8 cellular contexts compared by ENCODE assay signal in genomic region chr10:13382759-13383753, GRCh38. TPM values are rescaled to one million over a fixed set of nuclear protein-coding genes. Genes with fewer than 3 reads are reported as not detected.
DNase-seq lines count a peak whose midpoint lies in the region; ATAC-seq and TF ChIP-seq lines count a peak whose summit lies in the region.

No MANE protein-coding gene starts in this region.

- intact Hi-C loops in CD8-positive, alpha-beta T cell (cut with DNase I, micrococcal nuclease): no loop called here

- H3K4me2 ChIP-seq in neural cell (ENCODE audit: low read length): no peak overlapping the region

- DNase-seq in CD8-positive, alpha-beta T cell: no peak
- DNase-seq in MG63: no peak
- no peak for DNase-seq in effector memory CD8-positive, alpha-beta T cell
- DNase-seq in C1 segment of cervical spinal cord (lab: John Stamatoyannopoulos, UW): no peak

- H2AFZ ChIP-seq in neural cell (ENCODE audit: low read depth, low read length): no peak overlapping the region

- H3K9me3 ChIP-seq in CD8-positive, alpha-beta T cell (ENCODE audit: low read length): no peaks in the 10 kb centered on the region
- H3K9me3 ChIP-seq in MG63 (no peaks in the 10 kb centered on the region), neural cell (ENCODE audit: low read length) (no peaks in the 10 kb centered on the region)

- no peak overlapping the region for H3K9ac ChIP-seq in neural cell (ENCODE audit: low read length)

- no peaks in the 10 kb centered on the region for H4K20me1 ChIP-seq in neural cell (ENCODE audit: insufficient read depth)

- peaks cover 4% of the 10 kb centered on the region for H3K27me3 ChIP-seq in CD8-positive, alpha-beta T cell (ENCODE audit: insufficient read depth, low read length)
- H3K27me3 ChIP-seq in MG63 (peaks cover 21% of the 10 kb centered on the region), neural cell (ENCODE audit: insufficient read depth, low read depth, low read length) (peaks cover 10% of the 10 kb centered on the region)

- peaks cover 11% of the 10 kb centered on the region for H3K4me1 ChIP-seq in CD8-positive, alpha-beta T cell (ENCODE audit: insufficient read depth, low read length)

- POLR2A ChIA-PET in CD8-positive, alpha-beta T cell (lab: Charles Lee): interaction anchor here (0.6 kb wide), 1 partner anchor 66 kb away, joined by 4 read pairs; no protein-coding TSS in a partner anchor

- CTCF ChIA-PET in CD8-positive, alpha-beta T cell (lab: Charles Lee): interaction anchor here (4.4 kb wide), 1 partner anchor 11 kb away, joined by 25 read pairs; no protein-coding TSS in a partner anchor

- no peaks in the 10 kb centered on the region for H3K36me3 ChIP-seq in CD8-positive, alpha-beta T cell (ENCODE audit: insufficient read depth, low read length)
- H3K36me3 ChIP-seq in MG63: no peaks in the 10 kb centered on the region
- no peaks in the 10 kb centered on the region for H3K36me3 ChIP-seq in neural cell (ENCODE audit: insufficient read depth, low read length)

- no peak for ATAC-seq in CD8-positive, alpha-beta T cell
- no peak for ATAC-seq in effector memory CD8-positive, alpha-beta T cell (replicated peaks)
- ATAC-seq in GM21390 (IDR thresholded peaks at IDR 0.05; ENCODE audit: unreplicated experiment): no peak
- no peak for ATAC-seq in GM21528 (IDR thresholded peaks at IDR 0.05; ENCODE audit: low FRiP score, unreplicated experiment)
- no peak for ATAC-seq in GM18907 (IDR thresholded peaks at IDR 0.05; ENCODE audit: unreplicated experiment)

- no peak for TF ChIP-seq EP300 in neural cell (conservative IDR thresholded peaks at IDR 0.05; ENCODE audit: poor library complexity, severe bottlenecking)

- H3K4me3 Mint-ChIP-seq in CD8-positive, alpha-beta T cell: peak overlapping the region; percentile 50
- peak overlapping the region; percentile 41 to 57 for H3K4me3 Mint-ChIP-seq in effector memory CD8-positive, alpha-beta T cell

- no peak overlapping the region for H3K27ac Mint-ChIP-seq in CD8-positive, alpha-beta T cell
- peak overlapping the region in 1 of 2 donors; percentile 24 for H3K27ac Mint-ChIP-seq in effector memory CD8-positive, alpha-beta T cell

- no peaks in the 10 kb centered on the region for H3F3A ChIP-seq in neural cell (ENCODE audit: insufficient read depth, low read length, poor library complexity, severe bottlenecking)

- TF ChIP-seq CTCF in CD8-positive, alpha-beta T cell (IDR thresholded peaks at IDR 0.05): no peak
- no peak for TF ChIP-seq CTCF in neural cell (IDR thresholded peaks at IDR 0.05; ENCODE audit: poor library complexity, severe bottlenecking)

- H3K9me3 Mint-ChIP-seq in CD8-positive, alpha-beta T cell: no peaks in the 10 kb centered on the region
- no peaks in the 10 kb centered on the region for H3K9me3 Mint-ChIP-seq in effector memory CD8-positive, alpha-beta T cell

- no peak overlapping the region for H3K27ac ChIP-seq in CD8-positive, alpha-beta T cell (ENCODE audit: low read depth, low read length)
- no peak overlapping the region for H3K27ac ChIP-seq in neural cell (ENCODE audit: low read length)

- TF ChIP-seq RAD21 in neural cell (conservative IDR thresholded peaks at IDR 0.05): no peak

- no peak overlapping the region for H3K4me3 ChIP-seq in CD8-positive, alpha-beta T cell (ENCODE audit: low read depth, low read length)
- peak overlapping the region; percentile 22; the same call in 1 of the 2 replicates for H3K4me3 ChIP-seq in MG63
- H3K4me3 ChIP-seq in neural cell (ENCODE audit: low read length): peak overlapping the region; percentile 0

- peaks cover 54% of the 10 kb centered on the region for H3K27me3 Mint-ChIP-seq in CD8-positive, alpha-beta T cell (ENCODE audit: low read depth)
- peaks cover 57 to 65% of the 10 kb centered on the region in 2 donors for H3K27me3 Mint-ChIP-seq in effector memory CD8-positive, alpha-beta T cell

- no peaks in the 10 kb centered on the region for H3K9me2 ChIP-seq in neural cell (ENCODE audit: insufficient read depth, low read length)

- H3K36me3 Mint-ChIP-seq in CD8-positive, alpha-beta T cell: no peaks in the 10 kb centered on the region
- no peaks in the 10 kb centered on the region for H3K36me3 Mint-ChIP-seq in effector memory CD8-positive, alpha-beta T cell (ENCODE audit: insufficient read depth)

- peaks cover 11% of the 10 kb centered on the region for H3K4me1 Mint-ChIP-seq in CD8-positive, alpha-beta T cell (ENCODE audit: low read depth)
- H3K4me1 Mint-ChIP-seq in effector memory CD8-positive, alpha-beta T cell (ENCODE audit: low read depth in 2 of 2): peaks cover 9% of the 10 kb centered on the region in 2 donors

- no peaks in the 10 kb centered on the region for H3K79me2 ChIP-seq in neural cell (replicated peaks; ENCODE audit: insufficient read depth, low read length)

TF ChIP-seq in neural cell, 6 proteins besides CTCF, POLR2A, EP300 and RAD21:
- TF ChIP-seq POLR2AphosphoS5 (IDR thresholded peaks at IDR 0.05) (no peak), EZH2 (IDR thresholded peaks at IDR 0.05; ENCODE audit: borderline replicate concordance, insufficient read depth, low read length, poor library complexity, severe bottlenecking) (no peak), REST (IDR thresholded peaks at IDR 0.05; ENCODE audit: borderline replicate concordance) (no peak), MXI1 (conservative IDR thresholded peaks at IDR 0.05; ENCODE audit: poor library complexity, severe bottlenecking) (no peak), SMC3 (conservative IDR thresholded peaks at IDR 0.05; ENCODE audit: poor library complexity) (no peak), TAF1 (IDR thresholded peaks at IDR 0.05; ENCODE audit: low read depth) (no peak)

RNA-seq across cellular contexts. Expression of gene SEPHS1, which starts 35.0 kb away (rescaled TPM):
- 10 to 100 TPM; 16.9 to 19.2 TPM for total RNA-seq in CD8-positive, alpha-beta T cell
- 82.1 and 109 TPM in 2 replicates for total RNA-seq in MG63 (2014; rRNA removed; shearing (Covaris generic); ENCODE audit: low replicate concordance)
- polyA plus RNA-seq in neural cell: 61.0 and 76.3 TPM in 2 replicates
- polyA minus RNA-seq in neural cell: 74.5 and 80.3 TPM in 2 replicates
